In genomic region chr14:88385212-88386101, GRCh38 we compare ENCODE assay signal across 1 cellular context.
TF ChIP-seq lines count a peak whose summit lies in the region.

A gene with protein sequence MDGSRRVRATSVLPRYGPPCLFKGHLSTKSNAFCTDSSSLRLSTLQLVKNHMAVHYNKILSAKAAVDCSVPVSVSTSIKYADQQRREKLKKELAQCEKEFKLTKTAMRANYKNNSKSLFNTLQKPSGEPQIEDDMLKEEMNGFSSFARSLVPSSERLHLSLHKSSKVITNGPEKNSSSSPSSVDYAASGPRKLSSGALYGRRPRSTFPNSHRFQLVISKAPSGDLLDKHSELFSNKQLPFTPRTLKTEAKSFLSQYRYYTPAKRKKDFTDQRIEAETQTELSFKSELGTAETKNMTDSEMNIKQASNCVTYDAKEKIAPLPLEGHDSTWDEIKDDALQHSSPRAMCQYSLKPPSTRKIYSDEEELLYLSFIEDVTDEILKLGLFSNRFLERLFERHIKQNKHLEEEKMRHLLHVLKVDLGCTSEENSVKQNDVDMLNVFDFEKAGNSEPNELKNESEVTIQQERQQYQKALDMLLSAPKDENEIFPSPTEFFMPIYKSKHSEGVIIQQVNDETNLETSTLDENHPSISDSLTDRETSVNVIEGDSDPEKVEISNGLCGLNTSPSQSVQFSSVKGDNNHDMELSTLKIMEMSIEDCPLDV (plus strand): TSS chr14:88385657. CDS start chr14:88385819, 162 bp downstream.

TF ChIP-seq in K562, 482 proteins besides CTCF, POLR2A, EP300 and RAD21 (continued from another document and continues in another):
- TF ChIP-seq NKRF (IDR thresholded peaks at IDR 0.05; ENCODE audit: borderline replicate concordance) (peak; percentile 55; the same call in 1 of the 2 replicates), ZNF282 (CRISPR knock-in tag; IDR thresholded peaks at IDR 0.05) (no peak), CREB5 (CRISPR knock-in tag; IDR thresholded peaks at IDR 0.05) (no peak), CBX5 (IDR thresholded peaks at IDR 0.05; ENCODE audit: borderline replicate concordance, low read depth) (no peak), PHF8 (IDR thresholded peaks at IDR 0.05; ENCODE audit: borderline replicate concordance, low read length) (peak; percentile 85; the same call in 1 of the 2 replicates), SIN3A (IDR thresholded peaks at IDR 0.05; ENCODE audit: borderline replicate concordance in 2 of 2, control insufficient read depth in 1 of 2, low read depth in 2 of 2, low read length in 2 of 2) (peak in 1 of 2 experiments; percentile 67; a peak in 1 of 4 replicates), ZFP36 (IDR thresholded peaks at IDR 0.05; ENCODE audit: low read depth, low read length, partially characterized antibody) (peak; percentile 10), JUND (IDR thresholded peaks at IDR 0.05; ENCODE audit: borderline replicate concordance, low read depth, low read length) (0 out of 2 replicates have a peak, but pooled peaks have one; percentile 27), JUND (tag; IDR thresholded peaks at IDR 0.05; ENCODE audit: borderline replicate concordance, low read depth, low read length) (no peak), AFF4 (CRISPR knock-in tag; IDR thresholded peaks at IDR 0.05) (no peak), POLR2B (IDR thresholded peaks at IDR 0.05; ENCODE audit: low read depth, partially characterized antibody) (peak; percentile 54), BRD9 (IDR thresholded peaks at IDR 0.05; ENCODE audit: low read depth, partially characterized antibody) (no peak), YBX1 (IDR thresholded peaks at IDR 0.05) (no peak), ZNF586 (CRISPR knock-in tag; conservative IDR thresholded peaks at IDR 0.05) (no peak), GTF2E2 (tag; IDR thresholded peaks at IDR 0.05) (no peak), NR2C2 (CRISPR knock-in tag; IDR thresholded peaks at IDR 0.05) (no peak), NR2C2 (tag; IDR thresholded peaks at IDR 0.05) (no peak), HDAC1 (IDR thresholded peaks at IDR 0.05) (peak in 1 of 2 experiments; percentile 54; a peak in 1 of 4 replicates), GATAD2B (IDR thresholded peaks at IDR 0.05; ENCODE audit: borderline replicate concordance) (no peak)
- TF ChIP-seq, protein P1, sequence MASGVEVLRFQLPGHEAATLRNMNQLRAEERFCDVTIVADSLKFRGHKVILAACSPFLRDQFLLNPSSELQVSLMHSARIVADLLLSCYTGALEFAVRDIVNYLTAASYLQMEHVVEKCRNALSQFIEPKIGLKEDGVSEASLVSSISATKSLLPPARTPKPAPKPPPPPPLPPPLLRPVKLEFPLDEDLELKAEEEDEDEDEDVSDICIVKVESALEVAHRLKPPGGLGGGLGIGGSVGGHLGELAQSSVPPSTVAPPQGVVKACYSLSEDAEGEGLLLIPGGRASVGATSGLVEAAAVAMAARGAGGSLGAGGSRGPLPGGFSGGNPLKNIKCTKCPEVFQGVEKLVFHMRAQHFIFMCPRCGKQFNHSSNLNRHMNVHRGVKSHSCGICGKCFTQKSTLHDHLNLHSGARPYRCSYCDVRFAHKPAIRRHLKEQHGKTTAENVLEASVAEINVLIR (CRISPR knock-in tag; IDR thresholded peaks at IDR 0.05), result peak; percentile 89
- TF ChIP-seq, protein P2, sequence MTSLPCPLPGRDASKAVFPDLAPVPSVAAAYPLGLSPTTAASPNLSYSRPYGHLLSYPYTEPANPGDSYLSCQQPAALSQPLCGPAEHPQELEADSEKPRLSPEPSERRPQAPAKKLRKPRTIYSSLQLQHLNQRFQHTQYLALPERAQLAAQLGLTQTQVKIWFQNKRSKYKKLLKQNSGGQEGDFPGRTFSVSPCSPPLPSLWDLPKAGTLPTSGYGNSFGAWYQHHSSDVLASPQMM (CRISPR knock-in tag; IDR thresholded peaks at IDR 0.05), result no peak
- TF ChIP-seq, protein P3, sequence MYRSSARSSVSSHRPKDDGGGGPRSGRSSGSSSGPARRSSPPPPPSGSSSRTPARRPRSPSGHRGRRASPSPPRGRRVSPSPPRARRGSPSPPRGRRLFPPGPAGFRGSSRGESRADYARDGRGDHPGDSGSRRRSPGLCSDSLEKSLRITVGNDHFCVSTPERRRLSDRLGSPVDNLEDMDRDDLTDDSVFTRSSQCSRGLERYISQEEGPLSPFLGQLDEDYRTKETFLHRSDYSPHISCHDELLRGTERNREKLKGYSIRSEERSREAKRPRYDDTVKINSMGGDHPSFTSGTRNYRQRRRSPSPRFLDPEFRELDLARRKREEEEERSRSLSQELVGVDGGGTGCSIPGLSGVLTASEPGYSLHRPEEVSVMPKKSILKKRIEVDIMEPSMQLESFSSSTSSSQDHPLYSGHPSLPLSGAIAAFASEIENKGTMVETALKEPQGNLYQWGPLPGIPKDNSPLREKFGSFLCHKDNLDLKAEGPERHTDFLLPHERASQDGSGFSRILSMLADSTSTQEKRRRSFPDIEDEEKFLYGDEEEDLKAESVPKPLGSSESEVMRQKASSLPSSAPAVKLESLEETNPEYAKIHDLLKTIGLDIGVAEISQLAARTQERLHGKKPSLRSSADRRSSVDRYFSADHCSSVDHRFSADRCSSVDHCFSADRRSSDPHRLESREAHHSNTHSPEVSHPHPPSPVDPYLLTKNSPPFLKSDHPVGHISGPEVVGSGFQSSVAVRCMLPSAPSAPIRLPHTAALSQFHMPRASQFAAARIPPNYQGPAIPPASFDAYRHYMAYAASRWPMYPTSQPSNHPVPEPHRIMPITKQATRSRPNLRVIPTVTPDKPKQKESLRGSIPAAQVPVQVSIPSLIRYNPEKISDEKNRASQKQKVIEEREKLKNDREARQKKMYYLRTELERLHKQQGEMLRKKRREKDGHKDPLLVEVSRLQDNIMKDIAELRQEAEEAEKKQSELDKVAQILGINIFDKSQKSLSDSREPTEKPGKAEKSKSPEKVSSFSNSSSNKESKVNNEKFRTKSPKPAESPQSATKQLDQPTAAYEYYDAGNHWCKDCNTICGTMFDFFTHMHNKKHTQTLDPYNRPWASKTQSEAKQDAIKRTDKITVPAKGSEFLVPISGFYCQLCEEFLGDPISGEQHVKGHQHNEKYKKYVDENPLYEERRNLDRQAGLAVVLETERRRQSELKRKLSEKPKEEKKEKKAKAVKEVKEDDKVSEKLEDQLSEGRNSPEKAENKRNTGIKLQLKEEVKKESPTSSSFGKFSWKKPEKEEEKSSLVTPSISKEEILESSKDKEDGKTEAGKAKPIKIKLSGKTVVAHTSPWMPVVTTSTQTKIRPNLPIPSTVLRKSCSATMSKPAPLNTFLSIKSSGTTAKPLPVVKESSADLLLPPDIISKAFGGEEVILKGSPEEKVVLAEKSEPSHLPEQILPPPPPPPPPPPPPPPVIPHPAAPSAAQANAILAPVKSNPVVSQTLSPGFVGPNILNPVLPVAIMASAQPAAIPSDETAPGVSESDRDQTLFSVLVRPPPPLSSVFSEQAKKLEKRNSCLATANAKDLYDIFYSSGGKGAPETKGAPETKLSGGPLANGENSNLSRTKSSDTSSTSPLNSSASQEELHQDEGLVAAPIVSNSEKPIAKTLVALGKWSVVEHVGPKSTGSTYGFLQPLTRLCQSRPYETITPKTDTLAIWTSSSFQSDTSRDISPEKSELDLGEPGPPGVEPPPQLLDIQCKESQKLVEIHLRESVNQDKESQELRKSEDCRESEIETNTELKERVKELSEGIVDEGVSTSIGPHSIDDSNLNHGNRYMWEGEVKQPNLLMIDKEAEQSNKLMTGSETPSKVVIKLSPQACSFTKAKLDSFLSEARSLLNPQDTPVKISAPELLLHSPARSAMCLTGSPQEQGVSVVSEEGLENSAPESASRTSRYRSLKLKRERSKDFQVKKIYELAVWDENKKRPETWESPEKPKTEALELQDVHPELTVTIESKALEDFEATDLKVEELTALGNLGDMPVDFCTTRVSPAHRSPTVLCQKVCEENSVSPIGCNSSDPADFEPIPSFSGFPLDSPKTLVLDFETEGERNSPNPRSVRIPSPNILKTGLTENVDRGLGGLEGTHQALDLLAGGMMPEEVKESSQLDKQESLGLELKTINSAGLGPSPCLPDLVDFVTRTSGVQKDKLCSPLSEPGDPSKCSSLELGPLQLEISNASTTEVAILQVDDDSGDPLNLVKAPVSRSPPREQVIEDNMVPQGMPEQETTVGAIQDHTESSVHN (IDR thresholded peaks at IDR 0.05; ENCODE audit: borderline replicate concordance in 1 of 2, low read depth in 1 of 2), result no peak
- TF ChIP-seq, protein P4, sequence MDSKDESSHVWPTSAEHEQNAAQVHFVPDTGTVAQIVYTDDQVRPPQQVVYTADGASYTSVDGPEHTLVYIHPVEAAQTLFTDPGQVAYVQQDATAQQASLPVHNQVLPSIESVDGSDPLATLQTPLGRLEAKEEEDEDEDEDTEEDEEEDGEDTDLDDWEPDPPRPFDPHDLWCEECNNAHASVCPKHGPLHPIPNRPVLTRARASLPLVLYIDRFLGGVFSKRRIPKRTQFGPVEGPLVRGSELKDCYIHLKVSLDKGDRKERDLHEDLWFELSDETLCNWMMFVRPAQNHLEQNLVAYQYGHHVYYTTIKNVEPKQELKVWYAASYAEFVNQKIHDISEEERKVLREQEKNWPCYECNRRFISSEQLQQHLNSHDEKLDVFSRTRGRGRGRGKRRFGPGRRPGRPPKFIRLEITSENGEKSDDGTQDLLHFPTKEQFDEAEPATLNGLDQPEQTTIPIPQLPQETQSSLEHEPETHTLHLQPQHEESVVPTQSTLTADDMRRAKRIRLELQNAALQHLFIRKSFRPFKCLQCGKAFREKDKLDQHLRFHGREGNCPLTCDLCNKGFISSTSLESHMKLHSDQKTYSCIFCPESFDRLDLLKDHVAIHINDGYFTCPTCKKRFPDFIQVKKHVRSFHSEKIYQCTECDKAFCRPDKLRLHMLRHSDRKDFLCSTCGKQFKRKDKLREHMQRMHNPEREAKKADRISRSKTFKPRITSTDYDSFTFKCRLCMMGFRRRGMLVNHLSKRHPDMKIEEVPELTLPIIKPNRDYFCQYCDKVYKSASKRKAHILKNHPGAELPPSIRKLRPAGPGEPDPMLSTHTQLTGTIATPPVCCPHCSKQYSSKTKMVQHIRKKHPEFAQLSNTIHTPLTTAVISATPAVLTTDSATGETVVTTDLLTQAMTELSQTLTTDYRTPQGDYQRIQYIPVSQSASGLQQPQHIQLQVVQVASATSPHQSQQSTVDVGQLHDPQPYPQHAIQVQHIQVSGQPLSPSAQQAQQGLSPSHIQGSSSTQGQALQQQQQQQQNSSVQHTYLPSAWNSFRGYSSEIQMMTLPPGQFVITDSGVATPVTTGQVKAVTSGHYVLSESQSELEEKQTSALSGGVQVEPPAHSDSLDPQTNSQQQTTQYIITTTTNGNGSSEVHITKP (IDR thresholded peaks at IDR 0.05; ENCODE audit: partially characterized antibody), result no peak
- TF ChIP-seq, protein P5, sequence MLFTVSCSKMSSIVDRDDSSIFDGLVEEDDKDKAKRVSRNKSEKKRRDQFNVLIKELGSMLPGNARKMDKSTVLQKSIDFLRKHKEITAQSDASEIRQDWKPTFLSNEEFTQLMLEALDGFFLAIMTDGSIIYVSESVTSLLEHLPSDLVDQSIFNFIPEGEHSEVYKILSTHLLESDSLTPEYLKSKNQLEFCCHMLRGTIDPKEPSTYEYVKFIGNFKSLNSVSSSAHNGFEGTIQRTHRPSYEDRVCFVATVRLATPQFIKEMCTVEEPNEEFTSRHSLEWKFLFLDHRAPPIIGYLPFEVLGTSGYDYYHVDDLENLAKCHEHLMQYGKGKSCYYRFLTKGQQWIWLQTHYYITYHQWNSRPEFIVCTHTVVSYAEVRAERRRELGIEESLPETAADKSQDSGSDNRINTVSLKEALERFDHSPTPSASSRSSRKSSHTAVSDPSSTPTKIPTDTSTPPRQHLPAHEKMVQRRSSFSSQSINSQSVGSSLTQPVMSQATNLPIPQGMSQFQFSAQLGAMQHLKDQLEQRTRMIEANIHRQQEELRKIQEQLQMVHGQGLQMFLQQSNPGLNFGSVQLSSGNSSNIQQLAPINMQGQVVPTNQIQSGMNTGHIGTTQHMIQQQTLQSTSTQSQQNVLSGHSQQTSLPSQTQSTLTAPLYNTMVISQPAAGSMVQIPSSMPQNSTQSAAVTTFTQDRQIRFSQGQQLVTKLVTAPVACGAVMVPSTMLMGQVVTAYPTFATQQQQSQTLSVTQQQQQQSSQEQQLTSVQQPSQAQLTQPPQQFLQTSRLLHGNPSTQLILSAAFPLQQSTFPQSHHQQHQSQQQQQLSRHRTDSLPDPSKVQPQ (CRISPR knock-in tag; IDR thresholded peaks at IDR 0.05; ENCODE audit: borderline replicate concordance), result no peak
